ENCODE assay signal across 17 cellular contexts in genomic region chr3:126672741-126673140, GRCh38. TPM values are rescaled to one million over a fixed set of nuclear protein-coding genes. Genes with fewer than 3 reads are reported as not detected.
DNase-seq lines count a peak whose midpoint lies in the region; ATAC-seq and TF ChIP-seq lines count a peak whose summit lies in the region.
"Had no signal": no experiment of that assay in that cellular context is flagged by ENCODE, and none has a peak within 500 bp of the region (broad histone marks: within the 10 kb centered on the region; RNA-seq: fewer than 3 reads in every experiment).

No MANE protein-coding gene starts in this region.

- intact Hi-C loops in esophagus muscularis mucosa (cut with DNase I), result loop anchor here (10.0 kb wide), 1 partner anchor 312 kb away; the partner anchor contains the start of gene PLXNA1
- intact Hi-C loops in ascending aorta (cut with DNase I), result no loop called here

- H3K4me1 ChIP-seq in esophagus muscularis mucosa (no peaks in the 10 kb centered on the region), ascending aorta (no peaks in the 10 kb centered on the region)
- H3K4me1 ChIP-seq: Peyer's patch had no signal

- H3K9me3 ChIP-seq in esophagus muscularis mucosa (peaks cover 0 to 11% (median 10%) of the 10 kb centered on the region in 4 donors), ascending aorta (peaks cover 0 to 4% of the 10 kb centered on the region in 2 donors)

- TF ChIP-seq EP300 in esophagus muscularis mucosa (IDR thresholded peaks at IDR 0.05), result no peak

- H3K27me3 ChIP-seq in esophagus muscularis mucosa (peaks cover 0 to 15% (median 0%) of the 10 kb centered on the region in 4 donors), ascending aorta (no peaks in the 10 kb centered on the region)
- H3K27me3 ChIP-seq: BLaER1 treated with 17β-estradiol and CSF1 and Interleukin-3, amounts not matched to agents 10 nM and 100 nM; Peyer's patch had no signal

- 79% methylated on average over 5 of the region's 6 CpGs for WGBS in esophagus muscularis mucosa

- peak; percentile 43 for DNase-seq in COR-L47 (lab: John Stamatoyannopoulos, UW)
- peak; percentile 9 for DNase-seq in D341Med (ENCODE audit: low spot score)
- DNase-seq in NCI-H1105 treated with DMSO at 0.1 percent for 48 hours (lab: John Stamatoyannopoulos, UW), result peak; percentile 50
- DNase-seq in esophagus muscularis mucosa (ENCODE audit: extremely low spot score), result peak; percentile 81
- no peak for DNase-seq in ascending aorta (ENCODE audit: low spot score in 2 of 2)
- DNase-seq: CD8-positive, alpha-beta T cell; GF-D8; HCEC 1CT; NCI-H187; NCI-H526 treated with DMSO at 0.1 percent for 48 hours; NK-92 treated with Interleukin-12 subunit alpha and Interleukin-12 subunit beta, amount 100 ng/mL, for 24 hours; Peyer's patch; Right ventricle myocardium superior; SK-N-SH had no signal

- H3K27ac ChIP-seq in esophagus muscularis mucosa (replicated peaks in 1 of 4), result no peak overlapping the region
- no peak overlapping the region for H3K27ac ChIP-seq in ascending aorta
- H3K27ac ChIP-seq: BLaER1 treated with 17β-estradiol and CSF1 and Interleukin-3, amounts not matched to agents 10 nM and 100 nM; Peyer's patch had no signal

- TF ChIP-seq CTCF in esophagus muscularis mucosa (IDR thresholded peaks at IDR 0.05), result no peak
- no peak for TF ChIP-seq CTCF in ascending aorta (IDR thresholded peaks at IDR 0.05)

- ATAC-seq in HG02623 (IDR thresholded peaks at IDR 0.05; ENCODE audit: unreplicated experiment) (no peak), HG02588 (IDR thresholded peaks at IDR 0.05; ENCODE audit: unreplicated experiment) (no peak)
- ATAC-seq: CD8-positive, alpha-beta T cell had no signal

- TF ChIP-seq POLR2A in esophagus muscularis mucosa (IDR thresholded peaks at IDR 0.05; ENCODE audit: low read depth), result no peak

- H3K4me3 ChIP-seq in esophagus muscularis mucosa (no peak overlapping the region), ascending aorta (no peak overlapping the region)
- H3K4me3 ChIP-seq: BLaER1 treated with 17β-estradiol and CSF1 and Interleukin-3, amounts not matched to agents 10 nM and 100 nM; Peyer's patch had no signal

- no peaks in the 10 kb centered on the region for H3K36me3 ChIP-seq in esophagus muscularis mucosa
- H3K36me3 ChIP-seq in ascending aorta, result no peaks in the 10 kb centered on the region
- H3K36me3 ChIP-seq: BLaER1 treated with 17β-estradiol and CSF1 and Interleukin-3, amounts not matched to agents 10 nM and 100 nM; Peyer's patch had no signal

RNA-seq across cellular contexts. Expression of gene TXNRD3, which starts 17.8 kb away (rescaled TPM):
- 10 to 100 TPM; 12.8 to 23.7 (median 18.7) TPM for total RNA-seq in esophagus muscularis mucosa
- 18.9 TPM for total RNA-seq in ascending aorta

RNA-seq across cellular contexts. Expression of gene CHCHD6, which starts 31.3 kb away (rescaled TPM):
- total RNA-seq in esophagus muscularis mucosa (10 to 100 TPM; 10.3 to 13.4 (median 12.1) TPM), ascending aorta (1.2 TPM)

Comparison
In these comparisons a context has a peak if more than half of its experiments do, and no peak if none do; other contexts are left out.
1. DNase-seq: peak in COR-L47 (single experiment), D341Med (single experiment), NCI-H1105 treated with DMSO at 0.1 percent for 48 hours (single experiment) and esophagus muscularis mucosa (single experiment); none in ascending aorta (0 of 2).